ENCODE assay signal across 16 cellular contexts in genomic region chrX:119997570-119997969, GRCh38. TPM values are rescaled to one million over a fixed set of nuclear protein-coding genes. Genes with fewer than 3 reads are reported as not detected.
DNase-seq lines count a peak whose midpoint lies in the region; ATAC-seq and TF ChIP-seq lines count a peak whose summit lies in the region.
"Had no signal": no experiment of that assay in that cellular context is flagged by ENCODE, and none has a peak within 500 bp of the region (broad histone marks: within the 10 kb centered on the region; RNA-seq: fewer than 3 reads in every experiment).

No MANE protein-coding gene starts in this region.

- POLR2A ChIA-PET in OCI-LY7 (lab: Charles Lee) (interaction anchor here (0.6 to 1.2 kb wide), 2 partner anchors 12 to 15 kb away, joined by 3 read pairs; no protein-coding TSS in a partner anchor), HEK293T (lab: Yijun Ruan, JAX) (no interaction called here)

- TF ChIP-seq CTCF in OCI-LY7 (conservative IDR thresholded peaks at IDR 0.05; ENCODE audit: low read length) = no peak

- peak overlapping the region; percentile 63 for H3K4me2 ChIP-seq in OCI-LY7 (ENCODE audit: low read length)
- H3K4me2 ChIP-seq: BLaER1, KMS-11 had no signal

- intact Hi-C loops in OCI-LY7 (cut with micrococcal nuclease; ENCODE audit: unreplicated experiment) = no loop called here

- no peaks in the 10 kb centered on the region for H3K36me3 ChIP-seq in OCI-LY7 (ENCODE audit: insufficient read depth, low read length)
- H3K36me3 ChIP-seq: BLaER1, HAP-1 had no signal

- no peaks in the 10 kb centered on the region for H3K9me2 ChIP-seq in OCI-LY7 (ENCODE audit: insufficient read depth, low read length)

- H3K79me2 ChIP-seq in OCI-LY7 (ENCODE audit: insufficient read depth, low read depth, low read length) = no peaks in the 10 kb centered on the region

- H3K4me1 ChIP-seq in OCI-LY7 (ENCODE audit: insufficient read depth, low read length, poor library complexity, severe bottlenecking) = peaks cover 43% of the 10 kb centered on the region
- H3K4me1 ChIP-seq: BLaER1 had no signal

- DNase-seq in OCI-LY7 (ENCODE audit: low spot score) (peak; percentile 26), SKM-1 (lab: John Stamatoyannopoulos, UW; ENCODE audit: unreplicated experiment) (no peak), Kasumi-1 (lab: John Stamatoyannopoulos, UW) (no peak), HEK293T (ENCODE audit: extremely low spot score) (no peak)
- DNase-seq: 8988T; CD4-positive, alpha-beta memory T cell; DMS153; DMS79; GF-D8 had no signal

- H4K20me1 ChIP-seq in OCI-LY7 (ENCODE audit: insufficient read depth, low read length) = no peaks in the 10 kb centered on the region
- H4K20me1 ChIP-seq: BLaER1 had no signal

- H3K27ac ChIP-seq in OCI-LY7 (ENCODE audit: low read depth, low read length, poor library complexity, severe bottlenecking) = peak overlapping the region; percentile 20
- H3K27ac ChIP-seq: BLaER1, HL-60, KMS-11 had no signal

- H3K4me3 ChIP-seq in OCI-LY7 (ENCODE audit: low read depth, low read length, poor library complexity, severe bottlenecking) = peak overlapping the region; percentile 41
- H3K4me3 ChIP-seq: BLaER1, HAP-1 had no signal

- no TSS peak for BruUV-seq in OCI-LY7 (replicated peaks; lab: Mats Ljungman, UMichigan)

- ATAC-seq in GM18520 (IDR thresholded peaks at IDR 0.05; ENCODE audit: unreplicated experiment) (peak; percentile 64), HG03066 (IDR thresholded peaks at IDR 0.05; ENCODE audit: low read depth, unreplicated experiment) (peak; percentile 50), GM21825 (IDR thresholded peaks at IDR 0.05; ENCODE audit: unreplicated experiment) (no peak)

- CTCF ChIA-PET in OCI-LY7 (lab: Charles Lee; ENCODE audit: unreplicated experiment) (no interaction called here), HEK293T (lab: Yijun Ruan, JAX) (no interaction called here)

- H3K9me3 ChIP-seq in OCI-LY7 (ENCODE audit: low read length) = no peaks in the 10 kb centered on the region
- H3K9me3 ChIP-seq: HAP-1 had no signal

- H2AFZ ChIP-seq in OCI-LY7 (ENCODE audit: low read length) = peak overlapping the region; percentile 54; the same call in 1 of the 2 replicates

TF ChIP-seq in HEK293T, 16 proteins besides CTCF, POLR2A, EP300 and RAD21:
- TF ChIP-seq SUZ12 (IDR thresholded peaks at IDR 0.05) = no peak
- no peak for TF ChIP-seq FOXA1 (IDR thresholded peaks at IDR 0.05)
- TF ChIP-seq, protein P1, sequence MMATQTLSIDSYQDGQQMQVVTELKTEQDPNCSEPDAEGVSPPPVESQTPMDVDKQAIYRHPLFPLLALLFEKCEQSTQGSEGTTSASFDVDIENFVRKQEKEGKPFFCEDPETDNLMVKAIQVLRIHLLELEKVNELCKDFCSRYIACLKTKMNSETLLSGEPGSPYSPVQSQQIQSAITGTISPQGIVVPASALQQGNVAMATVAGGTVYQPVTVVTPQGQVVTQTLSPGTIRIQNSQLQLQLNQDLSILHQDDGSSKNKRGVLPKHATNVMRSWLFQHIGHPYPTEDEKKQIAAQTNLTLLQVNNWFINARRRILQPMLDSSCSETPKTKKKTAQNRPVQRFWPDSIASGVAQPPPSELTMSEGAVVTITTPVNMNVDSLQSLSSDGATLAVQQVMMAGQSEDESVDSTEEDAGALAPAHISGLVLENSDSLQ (IDR thresholded peaks at IDR 0.05) = no peak
- no peak for TF ChIP-seq L3MBTL2 (conservative IDR thresholded peaks at IDR 0.05)
- no peak for TF ChIP-seq ZNF384 (IDR thresholded peaks at IDR 0.05)
- TF ChIP-seq SP1 (IDR thresholded peaks at IDR 0.05) = no peak

RNA-seq across cellular contexts. Expression of gene NKAP, which starts 54.0 kb away (rescaled TPM):
- 5.2 and 6.9 TPM in 2 replicates for total RNA-seq in OCI-LY7 (2014; rRNA removed; shearing (Covaris generic))
- 11.9 and 14.8 TPM in 2 replicates for total RNA-seq in OCI-LY7 (2022)
